21 cellular contexts compared by ENCODE assay signal in genomic region chr12:124881123-124881522, GRCh38. TPM values are rescaled to one million over a fixed set of nuclear protein-coding genes. Genes with fewer than 3 reads are reported as not detected.
DNase-seq lines count a peak whose midpoint lies in the region; ATAC-seq, FAIRE-seq and TF ChIP-seq lines count a peak whose summit lies in the region.
"Had no signal": no experiment of that assay in that cellular context is flagged by ENCODE, and none has a peak within 500 bp of the region (broad histone marks: within the 10 kb centered on the region; RNA-seq: fewer than 3 reads in every experiment).

No MANE protein-coding gene starts in this region.

- H3K36me3 Mint-ChIP-seq in Caco-2 (ENCODE audit: insufficient read depth, unreplicated experiment) (peaks cover 9% of the 10 kb centered on the region), nephron progenitor cell (ENCODE audit: low read depth) (no peaks in the 10 kb centered on the region)
- H3K36me3 Mint-ChIP-seq in dendritic cell treated with granulocyte-macrophage colony-stimulating factor and Interleukin-4, amounts not matched to agents 40 ng/mL and 50 ng/mL, for 4 days (ENCODE audit: low read depth) = no peaks in the 10 kb centered on the region
- H3K36me3 Mint-ChIP-seq in activated T-cell treated with anti-CD3 and anti-CD28 coated beads, Interleukin-2, amount 50 U/mL, for 72 hours (ENCODE audit: insufficient read depth in 2 of 2) = no peaks in the 10 kb centered on the region
- H3K36me3 Mint-ChIP-seq: CD8-positive, alpha-beta memory T cell; T-cell had no signal

- DNase-seq in Caco-2 (no peak), nephron progenitor cell (peak; percentile 34), DMS53 (lab: John Stamatoyannopoulos, UW) (no peak), urothelium cell line (ENCODE audit: low spot score) (no peak)
- DNase-seq in stimulated activated CD4-positive, alpha-beta T cell treated with anti-CD3 and anti-CD28 coated beads, Interleukin-2, amount 100 ng/mL, for 24 hours = no peak
- no peak for DNase-seq in activated T-cell treated with anti-CD3 and anti-CD28 coated beads, Interleukin-2, amount 50 U/mL, for 72 hours
- DNase-seq: activated CD4-positive, CD25-positive, alpha-beta regulatory T cell treated with anti-CD3 and anti-CD28 coated beads, Interleukin-2, amount 50 U/mL, for 72 hours; activated T-cell treated with anti-CD3 and anti-CD28 coated beads for 4 hours; amygdala; CD8-positive, alpha-beta memory T cell; heart left ventricle; NCI-H1694; retina; stimulated activated CD4-positive, alpha-beta T cell treated with anti-CD3 and anti-CD28 coated beads, Interleukin-1b, Interleukin-23, amount 100 ng/mL, for 48 hours; stimulated activated CD8-positive, alpha-beta memory T cell treated with anti-CD3 and anti-CD28 coated beads, Interleukin-4, amount 100 ng/mL, for 48 hours; transverse colon had no signal

- H3K4me1 ChIP-seq in Caco-2 (peaks cover 31% of the 10 kb centered on the region), Loucy (ENCODE audit: insufficient read depth, low read length, poor library complexity, severe bottlenecking) (no peaks in the 10 kb centered on the region)

- BruUV-seq in Caco-2 (replicated peaks; lab: Mats Ljungman, UMichigan) = no TSS peak

- H3K4me3 ChIP-seq in Caco-2 (ENCODE audit: low read depth, low read length) = no peak overlapping the region
- no peak overlapping the region for H3K4me3 ChIP-seq in Loucy (ENCODE audit: low read length, poor library complexity, severe bottlenecking)
- H3K4me3 ChIP-seq: transverse colon had no signal

- intact Hi-C loops in Caco-2 (cut with micrococcal nuclease; ENCODE audit: unreplicated experiment) = no loop called here
- intact Hi-C loops in dendritic cell treated with granulocyte-macrophage colony-stimulating factor and Interleukin-4, amounts not matched to agents 40 ng/mL and 50 ng/mL, for 4 days (cut with micrococcal nuclease) = no loop called here

- H3K9me3 Mint-ChIP-seq in Caco-2 (ENCODE audit: unreplicated experiment) (no peaks in the 10 kb centered on the region), nephron progenitor cell (no peaks in the 10 kb centered on the region)
- no peaks in the 10 kb centered on the region for H3K9me3 Mint-ChIP-seq in dendritic cell treated with granulocyte-macrophage colony-stimulating factor and Interleukin-4, amounts not matched to agents 40 ng/mL and 50 ng/mL, for 4 days
- no peaks in the 10 kb centered on the region for H3K9me3 Mint-ChIP-seq in activated T-cell treated with anti-CD3 and anti-CD28 coated beads, Interleukin-2, amount 50 U/mL, for 72 hours
- H3K9me3 Mint-ChIP-seq: CD8-positive, alpha-beta memory T cell; T-cell had no signal

- H3K9me2 ChIP-seq in Loucy (replicated peaks; ENCODE audit: low read depth, low read length) = no peaks in the 10 kb centered on the region

- FAIRE-seq in urothelium cell line (lab: Jason Lieb, UNC) = no peak

- no peaks in the 10 kb centered on the region for H3F3A ChIP-seq in Loucy (ENCODE audit: low read depth)

- H3K9me3 ChIP-seq in Caco-2 = no peaks in the 10 kb centered on the region
- no peaks in the 10 kb centered on the region for H3K9me3 ChIP-seq in Loucy (ENCODE audit: insufficient read depth, low read depth, low read length)
- H3K9me3 ChIP-seq: heart left ventricle, transverse colon had no signal

- no peaks in the 10 kb centered on the region for H4K20me1 ChIP-seq in Loucy (ENCODE audit: insufficient read depth, low read length, poor library complexity, severe bottlenecking)

- POLR2A ChIA-PET in Caco-2 (lab: Charles Lee) = no interaction called here

- H2AFZ ChIP-seq in Loucy (ENCODE audit: low read length) = 0 out of 2 replicates have a peak overlapping the region, but pooled peaks have one; percentile 18

- H3K27ac Mint-ChIP-seq in Caco-2 (ENCODE audit: unreplicated experiment) (peak overlapping the region; percentile 3), nephron progenitor cell (peak overlapping the region; percentile 85)
- peak overlapping the region; percentile 78 for H3K27ac Mint-ChIP-seq in dendritic cell treated with granulocyte-macrophage colony-stimulating factor and Interleukin-4, amounts not matched to agents 40 ng/mL and 50 ng/mL, for 4 days
- H3K27ac Mint-ChIP-seq in activated T-cell treated with anti-CD3 and anti-CD28 coated beads, Interleukin-2, amount 50 U/mL, for 72 hours = no peak overlapping the region
- H3K27ac Mint-ChIP-seq: T-cell had no signal

- no peak overlapping the region for H3K4me2 ChIP-seq in Loucy (ENCODE audit: low read depth, low read length, poor library complexity, severe bottlenecking)
- H3K4me2 ChIP-seq: KMS-11 had no signal

- H3K4me1 Mint-ChIP-seq in Caco-2 (ENCODE audit: low read depth, unreplicated experiment) (peaks cover 12% of the 10 kb centered on the region), nephron progenitor cell (peaks cover 43% of the 10 kb centered on the region)
- H3K4me1 Mint-ChIP-seq in dendritic cell treated with granulocyte-macrophage colony-stimulating factor and Interleukin-4, amounts not matched to agents 40 ng/mL and 50 ng/mL, for 4 days (ENCODE audit: low read depth) = peaks cover 64% of the 10 kb centered on the region
- peaks cover 12% of the 10 kb centered on the region for H3K4me1 Mint-ChIP-seq in activated T-cell treated with anti-CD3 and anti-CD28 coated beads, Interleukin-2, amount 50 U/mL, for 72 hours (ENCODE audit: low read depth)

- no peak overlapping the region for H3K4me3 Mint-ChIP-seq in Caco-2 (ENCODE audit: unreplicated experiment)
- peak overlapping the region; percentile 14 for H3K4me3 Mint-ChIP-seq in dendritic cell treated with granulocyte-macrophage colony-stimulating factor and Interleukin-4, amounts not matched to agents 40 ng/mL and 50 ng/mL, for 4 days
- H3K4me3 Mint-ChIP-seq in nephron progenitor cell = no peak overlapping the region
- no peak overlapping the region for H3K4me3 Mint-ChIP-seq in activated T-cell treated with anti-CD3 and anti-CD28 coated beads, Interleukin-2, amount 50 U/mL, for 72 hours
- H3K4me3 Mint-ChIP-seq: CD8-positive, alpha-beta memory T cell had no signal

- H3K27me3 ChIP-seq in Caco-2 (replicated peaks; ENCODE audit: control insufficient read depth, insufficient read depth, low read length) (no peaks in the 10 kb centered on the region), Loucy (ENCODE audit: insufficient read depth, low read length, poor library complexity, severe bottlenecking) (no peaks in the 10 kb centered on the region)
- H3K27me3 ChIP-seq: heart left ventricle, transverse colon had no signal

- no peaks in the 10 kb centered on the region for H3K27me3 Mint-ChIP-seq in Caco-2 (ENCODE audit: insufficient read depth, unreplicated experiment)
- H3K27me3 Mint-ChIP-seq in dendritic cell treated with granulocyte-macrophage colony-stimulating factor and Interleukin-4, amounts not matched to agents 40 ng/mL and 50 ng/mL, for 4 days = no peaks in the 10 kb centered on the region
- peaks cover 3% of the 10 kb centered on the region for H3K27me3 Mint-ChIP-seq in nephron progenitor cell (ENCODE audit: low read depth, poor library complexity)
- no peaks in the 10 kb centered on the region for H3K27me3 Mint-ChIP-seq in activated T-cell treated with anti-CD3 and anti-CD28 coated beads, Interleukin-2, amount 50 U/mL, for 72 hours (ENCODE audit: low read depth)

- no peaks in the 10 kb centered on the region for H3K79me2 ChIP-seq in Loucy (ENCODE audit: insufficient read depth, low read length)

- H3K36me3 ChIP-seq in Caco-2 (ENCODE audit: control insufficient read depth, insufficient read depth, low read length) = no peaks in the 10 kb centered on the region
- no peaks in the 10 kb centered on the region for H3K36me3 ChIP-seq in Loucy (ENCODE audit: insufficient read depth, low read length)
- H3K36me3 ChIP-seq: heart left ventricle, transverse colon had no signal

- no peak for ATAC-seq in activated T-cell treated with anti-CD3 and anti-CD28 coated beads, Interleukin-2, amount 50 U/mL, for 72 hours (replicated peaks in 1 of 2)
- ATAC-seq: esophagus mucosa had no signal

- CTCF ChIA-PET in Caco-2 (lab: Charles Lee) = no interaction called here

- TF ChIP-seq CTCF in Caco-2 (IDR thresholded peaks at IDR 0.05; ENCODE audit: insufficient read depth in 1 of 2, low read depth in 1 of 2, low read length in 1 of 2, severe bottlenecking in 1 of 2, unreplicated experiment in 1 of 2) (no peak), Loucy (conservative IDR thresholded peaks at IDR 0.05; ENCODE audit: low read length) (no peak), nephron progenitor cell (IDR thresholded peaks at IDR 0.05) (no peak)

- H3K9ac ChIP-seq in Loucy (ENCODE audit: low read depth, low read length, poor library complexity, severe bottlenecking) = no peak overlapping the region
- H3K9ac ChIP-seq: KMS-11 had no signal

RNA-seq across cellular contexts. Expression of gene SCARB1, which starts 17.5 kb away (rescaled TPM):
- 104 and 106 TPM in 2 replicates for total RNA-seq in Caco-2 (2022)
- total RNA-seq in activated T-cell treated with anti-CD3 and anti-CD28 coated beads, Interleukin-2, amount 50 U/mL, for 72 hours = 10 to 100 TPM; 13.4 to 14.5 TPM

RNA-seq across cellular contexts. Expression of gene UBC, which starts 33.3 kb away (rescaled TPM):
- total RNA-seq in Caco-2 (2022) = 782 and 880 TPM in 2 replicates
- total RNA-seq in activated T-cell treated with anti-CD3 and anti-CD28 coated beads, Interleukin-2, amount 50 U/mL, for 72 hours = 1,000 to 10,000 TPM; 1,002 to 1,182 TPM
